1 cellular context compared by ENCODE assay signal in genomic region chr16:2720719-2721633, GRCh38.
TF ChIP-seq lines count a peak whose summit lies in the region.

No MANE protein-coding gene starts in this region.

TF ChIP-seq in HepG2, 621 proteins besides CTCF, POLR2A, EP300 and RAD21 (continued from another document and continues in another):
- TF ChIP-seq TRAFD1 (CRISPR knock-in tag; IDR thresholded peaks at IDR 0.05; ENCODE audit: borderline replicate concordance): no peak
- TF ChIP-seq MLLT10 (CRISPR knock-in tag; IDR thresholded peaks at IDR 0.05): no peak
- TF ChIP-seq ZNF562 (CRISPR knock-in tag; IDR thresholded peaks at IDR 0.05; ENCODE audit: borderline replicate concordance): no peak
- no peak for TF ChIP-seq ZSCAN30 (CRISPR knock-in tag; IDR thresholded peaks at IDR 0.05)
- no peak for TF ChIP-seq ZNF773 (CRISPR knock-in tag; IDR thresholded peaks at IDR 0.05; ENCODE audit: borderline replicate concordance)
- TF ChIP-seq ZNF512B (CRISPR knock-in tag; IDR thresholded peaks at IDR 0.05; ENCODE audit: borderline replicate concordance): no peak
- no peak for TF ChIP-seq POGK (CRISPR knock-in tag; conservative IDR thresholded peaks at IDR 0.05)
- TF ChIP-seq MATR3 (CRISPR knock-in tag; IDR thresholded peaks at IDR 0.05): no peak
- TF ChIP-seq SKIL (CRISPR knock-in tag; IDR thresholded peaks at IDR 0.05; ENCODE audit: borderline replicate concordance): no peak
- TF ChIP-seq ZNF816 (CRISPR knock-in tag; IDR thresholded peaks at IDR 0.05; ENCODE audit: borderline replicate concordance): no peak
- TF ChIP-seq ZNF879 (CRISPR knock-in tag; IDR thresholded peaks at IDR 0.05): no peak
- peak; percentile 47; the same call in 1 of the 2 replicates for TF ChIP-seq HOXD1 (CRISPR knock-in tag; IDR thresholded peaks at IDR 0.05)
- no peak for TF ChIP-seq ARNT (IDR thresholded peaks at IDR 0.05)
- TF ChIP-seq ZNF564 (CRISPR knock-in tag; IDR thresholded peaks at IDR 0.05): 0 out of 2 replicates have a peak, but pooled peaks have one; percentile 67
- TF ChIP-seq NFKB2 (CRISPR knock-in tag; IDR thresholded peaks at IDR 0.05; ENCODE audit: borderline replicate concordance): no peak
- no peak for TF ChIP-seq SMAD1 (CRISPR knock-in tag; IDR thresholded peaks at IDR 0.05; ENCODE audit: borderline replicate concordance, low read depth)
- TF ChIP-seq MYC (CRISPR knock-in tag; IDR thresholded peaks at IDR 0.05; ENCODE audit: borderline replicate concordance): 0 out of 2 replicates have a peak, but pooled peaks have one; percentile 52
- no peak for TF ChIP-seq MYNN (CRISPR knock-in tag; IDR thresholded peaks at IDR 0.05; ENCODE audit: low read depth)
- no peak for TF ChIP-seq PLRG1 (conservative IDR thresholded peaks at IDR 0.05)
- TF ChIP-seq E2F2 (CRISPR knock-in tag; IDR thresholded peaks at IDR 0.05; ENCODE audit: borderline replicate concordance): no peak; the same call in 1 of the 2 replicates
- no peak for TF ChIP-seq FUBP1 (CRISPR knock-in tag; IDR thresholded peaks at IDR 0.05; ENCODE audit: borderline replicate concordance)
- no peak for TF ChIP-seq GPBP1L1 (CRISPR knock-in tag; IDR thresholded peaks at IDR 0.05)
- no peak for TF ChIP-seq CAMTA2 (CRISPR knock-in tag; IDR thresholded peaks at IDR 0.05; ENCODE audit: borderline replicate concordance)
- TF ChIP-seq ZNF709 (CRISPR knock-in tag; IDR thresholded peaks at IDR 0.05): no peak
- TF ChIP-seq CCDC6 (CRISPR knock-in tag; IDR thresholded peaks at IDR 0.05): peak; percentile 81; the same call in 1 of the 2 replicates
- no peak for TF ChIP-seq SATB2 (CRISPR knock-in tag; IDR thresholded peaks at IDR 0.05)
- no peak for TF ChIP-seq ZNF615 (CRISPR knock-in tag; IDR thresholded peaks at IDR 0.05; ENCODE audit: borderline replicate concordance)
- TF ChIP-seq PHB2 (IDR thresholded peaks at IDR 0.05; ENCODE audit: partially characterized antibody): no peak
- TF ChIP-seq ZNF75D (CRISPR knock-in tag; IDR thresholded peaks at IDR 0.05; ENCODE audit: borderline replicate concordance): no peak
- TF ChIP-seq ZBTB42 (CRISPR knock-in tag; IDR thresholded peaks at IDR 0.05): no peak
- no peak for TF ChIP-seq SNAPC5 (CRISPR knock-in tag; IDR thresholded peaks at IDR 0.05; ENCODE audit: borderline replicate concordance)
- no peak for TF ChIP-seq REXO4 (CRISPR knock-in tag; IDR thresholded peaks at IDR 0.05; ENCODE audit: borderline replicate concordance)
- no peak for TF ChIP-seq MAFK (conservative IDR thresholded peaks at IDR 0.05 in 1 of 2, IDR thresholded peaks at IDR 0.05 in 1 of 2; ENCODE audit: low read length in 2 of 2)
- TF ChIP-seq ZBTB46 (CRISPR knock-in tag; IDR thresholded peaks at IDR 0.05; ENCODE audit: borderline replicate concordance): no peak
- no peak for TF ChIP-seq BCLAF1 (IDR thresholded peaks at IDR 0.05)
- TF ChIP-seq ZNF253 (CRISPR knock-in tag; IDR thresholded peaks at IDR 0.05; ENCODE audit: borderline replicate concordance): 0 out of 2 replicates have a peak, but pooled peaks have one; percentile 28
- TF ChIP-seq MAFF (IDR thresholded peaks at IDR 0.05; ENCODE audit: low read depth, low read length): no peak
- no peak for TF ChIP-seq PITX1 (CRISPR knock-in tag; IDR thresholded peaks at IDR 0.05)
- peak; percentile 68 for TF ChIP-seq YEATS4 (CRISPR knock-in tag; IDR thresholded peaks at IDR 0.05; ENCODE audit: borderline replicate concordance)
- peak; percentile 32; the same call in 1 of the 2 replicates for TF ChIP-seq ZNF770 (CRISPR knock-in tag; IDR thresholded peaks at IDR 0.05)
- TF ChIP-seq FOXA1 (IDR thresholded peaks at IDR 0.05): no peak
- no peak for TF ChIP-seq FOXA1 (CRISPR knock-in tag; IDR thresholded peaks at IDR 0.05)
- 0 out of 2 replicates have a peak, but pooled peaks have one; percentile 33 for TF ChIP-seq JUND (CRISPR knock-in tag; IDR thresholded peaks at IDR 0.05)
